8 cellular contexts compared by ENCODE assay signal in the genomic region with DNA sequence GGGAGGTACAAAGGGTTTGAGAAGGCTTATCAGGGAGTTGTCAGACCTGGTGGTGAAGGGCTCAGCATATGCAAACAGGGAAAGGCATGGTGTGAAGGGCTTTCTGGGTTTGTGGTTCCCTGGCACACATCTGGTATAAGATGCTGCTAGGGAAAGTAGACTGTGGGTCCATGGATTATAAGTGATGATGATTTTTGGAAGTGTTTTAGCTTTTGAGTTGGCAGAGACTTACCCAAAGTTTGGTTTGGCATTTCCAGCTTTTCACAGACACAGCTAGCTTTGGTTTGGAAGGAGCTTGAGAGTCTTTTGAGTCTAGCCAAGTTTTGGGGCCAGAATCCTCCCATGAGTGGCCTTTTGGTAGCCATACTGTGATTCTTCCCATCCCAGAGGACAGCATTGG. TPM values are rescaled to one million over a fixed set of nuclear protein-coding genes. Genes with fewer than 3 reads are reported as not detected.
DNase-seq lines count a peak whose midpoint lies in the region; ATAC-seq, FAIRE-seq and TF ChIP-seq lines count a peak whose summit lies in the region.

No MANE protein-coding gene starts in this region.

- H3K27ac ChIP-seq in kidney (ENCODE audit: low read depth in 2 of 2, low read length in 2 of 2) (no peak overlapping the region), suprapubic skin (no peak overlapping the region)

- H3K4me1 Mint-ChIP-seq in activated CD8-positive, alpha-beta memory T cell treated with anti-CD3 and anti-CD28 coated beads, Interleukin-2, amount 10 ng/mL, durations not matched to agents 7 days and 5 days = peaks cover 35% of the 10 kb centered on the region
- peaks cover 26% of the 10 kb centered on the region for H3K4me1 Mint-ChIP-seq in activated naive CD8-positive, alpha-beta T cell treated with anti-CD3 and anti-CD28 coated beads for 36 hours

- H3K9ac ChIP-seq in kidney (ENCODE audit: low read length in 2 of 2) = peak overlapping the region; percentile 80 to 87

- peak overlapping the region; percentile 78 to 86 for H3K4me3 ChIP-seq in kidney (ENCODE audit: low read length in 2 of 2)
- peak overlapping the region; percentile 97 for H3K4me3 ChIP-seq in suprapubic skin

- H3K36me3 ChIP-seq in kidney (ENCODE audit: control insufficient read depth in 1 of 2, insufficient read depth in 2 of 2, low read length in 2 of 2) = peaks cover 37 to 50% of the 10 kb centered on the region in 2 donors
- H3K36me3 ChIP-seq in suprapubic skin = peaks cover 42% of the 10 kb centered on the region

- ATAC-seq in activated CD8-positive, alpha-beta memory T cell treated with anti-CD3 and anti-CD28 coated beads, Interleukin-2, amount 10 ng/mL, durations not matched to agents 7 days and 5 days = no peak
- ATAC-seq in GM18502 (IDR thresholded peaks at IDR 0.05; ENCODE audit: poor library complexity, unreplicated experiment) (no peak), HG03175 (IDR thresholded peaks at IDR 0.05; ENCODE audit: unreplicated experiment) (no peak)

- H3K27me3 ChIP-seq in suprapubic skin = no peaks in the 10 kb centered on the region

- peak overlapping the region; percentile 89 for H3K27ac Mint-ChIP-seq in activated CD8-positive, alpha-beta memory T cell treated with anti-CD3 and anti-CD28 coated beads, Interleukin-2, amount 10 ng/mL, durations not matched to agents 7 days and 5 days
- peak overlapping the region; percentile 94 for H3K27ac Mint-ChIP-seq in activated naive CD8-positive, alpha-beta T cell treated with anti-CD3 and anti-CD28 coated beads for 36 hours

- peaks cover 48% of the 10 kb centered on the region for H3K36me3 Mint-ChIP-seq in activated CD8-positive, alpha-beta memory T cell treated with anti-CD3 and anti-CD28 coated beads, Interleukin-2, amount 10 ng/mL, durations not matched to agents 7 days and 5 days
- H3K36me3 Mint-ChIP-seq in activated naive CD8-positive, alpha-beta T cell treated with anti-CD3 and anti-CD28 coated beads for 36 hours = peaks cover 44% of the 10 kb centered on the region

- no peaks in the 10 kb centered on the region for H3K9me3 Mint-ChIP-seq in activated CD8-positive, alpha-beta memory T cell treated with anti-CD3 and anti-CD28 coated beads, Interleukin-2, amount 10 ng/mL, durations not matched to agents 7 days and 5 days (ENCODE audit: low read depth)
- no peaks in the 10 kb centered on the region for H3K9me3 Mint-ChIP-seq in activated naive CD8-positive, alpha-beta T cell treated with anti-CD3 and anti-CD28 coated beads for 36 hours

- H3K4me1 ChIP-seq in kidney (ENCODE audit: control insufficient read depth in 1 of 2, insufficient read depth in 1 of 2, low read depth in 1 of 2, low read length in 2 of 2) (peaks cover 9 to 20% of the 10 kb centered on the region in 2 donors), suprapubic skin (peaks cover 35% of the 10 kb centered on the region)

- DNase-seq in activated CD8-positive, alpha-beta memory T cell treated with anti-CD3 and anti-CD28 coated beads, Interleukin-2, amount 10 ng/mL, durations not matched to agents 7 days and 5 days = no peak
- DNase-seq in activated CD8-positive, alpha-beta memory T cell treated with anti-CD3 and anti-CD28 coated beads, Interleukin-2, amount 50 U/mL, for 4 hours = no peak
- no peak for DNase-seq in activated naive CD8-positive, alpha-beta T cell treated with anti-CD3 and anti-CD28 coated beads for 36 hours
- DNase-seq in kidney (no peak), suprapubic skin (ENCODE audit: low spot score in 2 of 2) (no peak), nucleus accumbens (lab: John Stamatoyannopoulos, UW) (no peak)

- intact Hi-C loops in kidney (cut with DNase I) = no loop called here

- H3K9me3 ChIP-seq in kidney (ENCODE audit: control insufficient read depth in 1 of 2, low read length in 2 of 2) = no peaks in the 10 kb centered on the region
- no peaks in the 10 kb centered on the region for H3K9me3 ChIP-seq in suprapubic skin

- peaks cover 2% of the 10 kb centered on the region for H3K27me3 Mint-ChIP-seq in activated CD8-positive, alpha-beta memory T cell treated with anti-CD3 and anti-CD28 coated beads, Interleukin-2, amount 10 ng/mL, durations not matched to agents 7 days and 5 days
- H3K27me3 Mint-ChIP-seq in activated naive CD8-positive, alpha-beta T cell treated with anti-CD3 and anti-CD28 coated beads for 36 hours = peaks cover 21% of the 10 kb centered on the region

- CTCF ChIA-PET in activated CD8-positive, alpha-beta memory T cell treated with anti-CD3 and anti-CD28 coated beads, Interleukin-2, amount 10 ng/mL, durations not matched to agents 7 days and 5 days (lab: Charles Lee) = no interaction called here

- TF ChIP-seq POLR2A in suprapubic skin (IDR thresholded peaks at IDR 0.05) = no peak

- TF ChIP-seq CTCF in kidney (IDR thresholded peaks at IDR 0.05; ENCODE audit: borderline replicate concordance, extremely low read depth, insufficient read depth) = no peak
- no peak for TF ChIP-seq CTCF in suprapubic skin (IDR thresholded peaks at IDR 0.05)

- TF ChIP-seq EP300 in suprapubic skin (IDR thresholded peaks at IDR 0.05) = no peak

- FAIRE-seq in kidney (lab: Jason Lieb, UNC) = no peak

- H3K4me3 Mint-ChIP-seq in activated CD8-positive, alpha-beta memory T cell treated with anti-CD3 and anti-CD28 coated beads, Interleukin-2, amount 10 ng/mL, durations not matched to agents 7 days and 5 days = peak overlapping the region; percentile 96
- peak overlapping the region; percentile 94 for H3K4me3 Mint-ChIP-seq in activated naive CD8-positive, alpha-beta T cell treated with anti-CD3 and anti-CD28 coated beads for 36 hours

RNA-seq across cellular contexts. Expression of a gene that starts 2.3 kb away (rescaled TPM):
- total RNA-seq in activated CD8-positive, alpha-beta memory T cell treated with anti-CD3 and anti-CD28 coated beads, Interleukin-2, amount 10 ng/mL, durations not matched to agents 7 days and 5 days = 100 to 1,000 TPM; 488 to 571 TPM
- 100 to 1,000 TPM; 671 to 701 TPM for total RNA-seq in activated naive CD8-positive, alpha-beta T cell treated with anti-CD3 and anti-CD28 coated beads for 36 hours
- total RNA-seq in kidney (229 TPM), suprapubic skin (100 to 1,000 TPM; 334 to 395 (median 360) TPM)
- 191 TPM for polyA plus RNA-seq in kidney (ENCODE audit: insufficient read depth, low read depth, low replicate concordance)

RNA-seq across cellular contexts. Expression of a gene that starts 8.8 kb away (rescaled TPM):
- 100 to 1,000 TPM in 1 of 2 experiments, 10 to 100 TPM in 1; 96.4 to 108 TPM for total RNA-seq in activated CD8-positive, alpha-beta memory T cell treated with anti-CD3 and anti-CD28 coated beads, Interleukin-2, amount 10 ng/mL, durations not matched to agents 7 days and 5 days
- total RNA-seq in activated naive CD8-positive, alpha-beta T cell treated with anti-CD3 and anti-CD28 coated beads for 36 hours = 10 to 100 TPM; 76.9 to 79.2 TPM
- 142 TPM for total RNA-seq in kidney
- polyA plus RNA-seq in kidney (ENCODE audit: insufficient read depth, low read depth, low replicate concordance) = 294 TPM
- 100 to 1,000 TPM in 3 of 4 donors, 10 to 100 TPM in 1; 96.1 to 120 (median 103) TPM for total RNA-seq in suprapubic skin

RNA-seq across cellular contexts. Expression of a gene that starts 12.3 kb away (rescaled TPM):
- 100 to 1,000 TPM in 1 of 2 experiments, 10 to 100 TPM in 1; 87.6 to 109 TPM for total RNA-seq in activated CD8-positive, alpha-beta memory T cell treated with anti-CD3 and anti-CD28 coated beads, Interleukin-2, amount 10 ng/mL, durations not matched to agents 7 days and 5 days
- total RNA-seq in activated naive CD8-positive, alpha-beta T cell treated with anti-CD3 and anti-CD28 coated beads for 36 hours = 100 to 1,000 TPM; 154 to 162 TPM
- total RNA-seq in kidney (60.4 TPM), suprapubic skin (10 to 100 TPM; 16.4 to 31.5 (median 21.7) TPM)
- polyA plus RNA-seq in kidney (ENCODE audit: insufficient read depth, low read depth, low replicate concordance) = 98.0 TPM

RNA-seq across cellular contexts. Expression of a gene that starts 26.5 kb away (rescaled TPM):
- total RNA-seq in activated CD8-positive, alpha-beta memory T cell treated with anti-CD3 and anti-CD28 coated beads, Interleukin-2, amount 10 ng/mL, durations not matched to agents 7 days and 5 days = 10 to 100 TPM; 15.1 to 16.9 TPM
- 10 to 100 TPM; 11.1 to 11.8 TPM for total RNA-seq in activated naive CD8-positive, alpha-beta T cell treated with anti-CD3 and anti-CD28 coated beads for 36 hours
- 16.9 TPM for total RNA-seq in kidney
- 7.7 TPM for polyA plus RNA-seq in kidney (ENCODE audit: insufficient read depth, low read depth, low replicate concordance)
- total RNA-seq in suprapubic skin = 10 to 100 TPM in 3 of 4 donors, 1 to 10 TPM in 1; 6.7 to 20.7 (median 15.8) TPM

RNA-seq across cellular contexts. Expression of a gene that starts 27.0 kb away (rescaled TPM):
- 10 to 100 TPM; 18.1 to 19.5 TPM for total RNA-seq in activated CD8-positive, alpha-beta memory T cell treated with anti-CD3 and anti-CD28 coated beads, Interleukin-2, amount 10 ng/mL, durations not matched to agents 7 days and 5 days
- total RNA-seq in activated naive CD8-positive, alpha-beta T cell treated with anti-CD3 and anti-CD28 coated beads for 36 hours = 10 to 100 TPM in 1 of 2 experiments, 1 to 10 TPM in 1; 10.0 to 10.2 TPM
- total RNA-seq in kidney (38.6 TPM), suprapubic skin (10 to 100 TPM; 29.0 to 53.2 (median 37.5) TPM)
- polyA plus RNA-seq in kidney (ENCODE audit: insufficient read depth, low read depth, low replicate concordance) = 12.9 TPM
